ENCODE assay signal across 1 cellular context in genomic region chr10:32377458-32378370, GRCh38.
TF ChIP-seq lines count a peak whose summit lies in the region.

No MANE protein-coding gene starts in this region.

TF ChIP-seq in K562, 482 proteins besides CTCF, POLR2A, EP300 and RAD21 (continued from another document):
- TF ChIP-seq STAT6 (CRISPR knock-in tag; IDR thresholded peaks at IDR 0.05) = no peak
- TF ChIP-seq ZNF655 (CRISPR knock-in tag; IDR thresholded peaks at IDR 0.05) = no peak
- TF ChIP-seq ZNF583 (CRISPR knock-in tag; IDR thresholded peaks at IDR 0.05) = no peak
- 0 out of 2 replicates have a peak, but pooled peaks have one; percentile 12 for TF ChIP-seq MGA (IDR thresholded peaks at IDR 0.05)
- TF ChIP-seq CREM (IDR thresholded peaks at IDR 0.05; ENCODE audit: low read depth) = peak; percentile 42; the same call in 1 of the 2 replicates
- TF ChIP-seq SMARCA4 (IDR thresholded peaks at IDR 0.05) = peak; percentile 82
- TF ChIP-seq PHF21A (IDR thresholded peaks at IDR 0.05; ENCODE audit: borderline replicate concordance, low read depth) = no peak
- no peak for TF ChIP-seq RBM25 (IDR thresholded peaks at IDR 0.05; ENCODE audit: low read depth, low read length, severe bottlenecking)
- no peak for TF ChIP-seq ETS1 (conservative IDR thresholded peaks at IDR 0.05; ENCODE audit: control insufficient read depth, low read depth, low read length)
- TF ChIP-seq BCLAF1 (IDR thresholded peaks at IDR 0.05; ENCODE audit: borderline replicate concordance in 1 of 2, control insufficient read depth in 1 of 2, low read depth in 2 of 2, low read length in 1 of 2) = no peak
- TF ChIP-seq ARID2 (IDR thresholded peaks at IDR 0.05) = peak; percentile 9; the same call in 1 of the 2 replicates
- TF ChIP-seq CAMTA2 (CRISPR knock-in tag; conservative IDR thresholded peaks at IDR 0.05) = no peak
- TF ChIP-seq SAFB (IDR thresholded peaks at IDR 0.05; ENCODE audit: borderline replicate concordance, low read depth, low read length) = no peak
TF ChIP-seq in K562: peak in this region for 36.
